ENCODE assay signal across 25 cellular contexts in genomic region chr7:8783229-8783628, GRCh38.
"Had no signal": no experiment of that assay in that cellular context is flagged by ENCODE, and none has a peak within 500 bp of the region (broad histone marks: within the 10 kb centered on the region; RNA-seq: fewer than 3 reads in every experiment).

No MANE protein-coding gene starts in this region.

- H3K9me3 ChIP-seq: ascending aorta, body of pancreas, MG63, Peyer's patch had no signal

- FAIRE-seq: bronchial epithelial cell, TTC549 had no signal

- DNase-seq: activated B cell treated with CpG ODN at 0.5 μM for 24 hours; activated CD4-positive, alpha-beta T cell treated with anti-CD3 and anti-CD28 coated beads for 1 hour; activated CD4-positive, alpha-beta T cell treated with anti-CD3 and anti-CD28 coated beads, Interleukin-2, amount 10 ng/mL, durations not matched to agents 24 days and 14 days; activated CD4-positive, alpha-beta T cell treated with anti-CD3 and anti-CD28 coated beads, Interleukin-2, amount 50 U/mL, for 48 hours; activated CD8-positive, alpha-beta memory T cell treated with anti-CD3 and anti-CD28 coated beads, Interleukin-2, amount 10 ng/mL, durations not matched to agents 7 days and 5 days; activated effector memory CD4-positive, alpha-beta T cell treated with Interleukin-2 at 50 U/mL for 16 hours; activated naive CD4-positive, alpha-beta T cell; activated T-cell treated with anti-CD3 and anti-CD28 coated beads, Interleukin-2, amount 50 U/mL, for 24 hours; body of pancreas; central memory CD4-positive, alpha-beta T cell; cortex of kidney; MG63; NCI-H1048; NCI-H1930; NCI-H2171; NCI-H226; NCI-H510A; NCI-H526 treated with DMSO at 0.1 percent for 48 hours; Peyer's patch; Right ventricle myocardium superior had no signal

- ATAC-seq: activated CD8-positive, alpha-beta memory T cell treated with anti-CD3 and anti-CD28 coated beads, Interleukin-2, amount 10 ng/mL, durations not matched to agents 7 days and 5 days; body of pancreas had no signal

- H3K4me3 ChIP-seq: ascending aorta, body of pancreas, MG63, Peyer's patch had no signal

- H3K27ac ChIP-seq: ascending aorta, body of pancreas, KMS-11, Peyer's patch, RWPE1 had no signal

- H3K4me2 ChIP-seq: KMS-11 had no signal

- H3K27me3 ChIP-seq: ascending aorta, body of pancreas, MG63, Peyer's patch had no signal

- H3K4me1 ChIP-seq: ascending aorta, body of pancreas, Peyer's patch had no signal

- H3K9ac ChIP-seq: KMS-11 had no signal

- H3K36me3 ChIP-seq: ascending aorta, MG63, Peyer's patch had no signal
